In genomic region chr2:100321881-100322820, GRCh38 we compare ENCODE assay signal across 1 cellular context.
TF ChIP-seq lines count a peak whose summit lies in the region.

TSS of gene LONRF2 (minus strand) at chr2:100322501. CDS start at chr2:100322093, 408 bp downstream.

TF ChIP-seq in GM23338, 12 proteins besides CTCF, POLR2A, EP300 and RAD21 (continued from another document):
- TF ChIP-seq, protein P1, sequence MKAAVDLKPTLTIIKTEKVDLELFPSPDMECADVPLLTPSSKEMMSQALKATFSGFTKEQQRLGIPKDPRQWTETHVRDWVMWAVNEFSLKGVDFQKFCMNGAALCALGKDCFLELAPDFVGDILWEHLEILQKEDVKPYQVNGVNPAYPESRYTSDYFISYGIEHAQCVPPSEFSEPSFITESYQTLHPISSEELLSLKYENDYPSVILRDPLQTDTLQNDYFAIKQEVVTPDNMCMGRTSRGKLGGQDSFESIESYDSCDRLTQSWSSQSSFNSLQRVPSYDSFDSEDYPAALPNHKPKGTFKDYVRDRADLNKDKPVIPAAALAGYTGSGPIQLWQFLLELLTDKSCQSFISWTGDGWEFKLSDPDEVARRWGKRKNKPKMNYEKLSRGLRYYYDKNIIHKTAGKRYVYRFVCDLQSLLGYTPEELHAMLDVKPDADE (IDR thresholded peaks at IDR 0.05), result no peak
- no peak for TF ChIP-seq JUNB (IDR thresholded peaks at IDR 0.05; ENCODE audit: unreplicated experiment)
